1 cellular context compared by ENCODE assay signal in the genomic region with DNA sequence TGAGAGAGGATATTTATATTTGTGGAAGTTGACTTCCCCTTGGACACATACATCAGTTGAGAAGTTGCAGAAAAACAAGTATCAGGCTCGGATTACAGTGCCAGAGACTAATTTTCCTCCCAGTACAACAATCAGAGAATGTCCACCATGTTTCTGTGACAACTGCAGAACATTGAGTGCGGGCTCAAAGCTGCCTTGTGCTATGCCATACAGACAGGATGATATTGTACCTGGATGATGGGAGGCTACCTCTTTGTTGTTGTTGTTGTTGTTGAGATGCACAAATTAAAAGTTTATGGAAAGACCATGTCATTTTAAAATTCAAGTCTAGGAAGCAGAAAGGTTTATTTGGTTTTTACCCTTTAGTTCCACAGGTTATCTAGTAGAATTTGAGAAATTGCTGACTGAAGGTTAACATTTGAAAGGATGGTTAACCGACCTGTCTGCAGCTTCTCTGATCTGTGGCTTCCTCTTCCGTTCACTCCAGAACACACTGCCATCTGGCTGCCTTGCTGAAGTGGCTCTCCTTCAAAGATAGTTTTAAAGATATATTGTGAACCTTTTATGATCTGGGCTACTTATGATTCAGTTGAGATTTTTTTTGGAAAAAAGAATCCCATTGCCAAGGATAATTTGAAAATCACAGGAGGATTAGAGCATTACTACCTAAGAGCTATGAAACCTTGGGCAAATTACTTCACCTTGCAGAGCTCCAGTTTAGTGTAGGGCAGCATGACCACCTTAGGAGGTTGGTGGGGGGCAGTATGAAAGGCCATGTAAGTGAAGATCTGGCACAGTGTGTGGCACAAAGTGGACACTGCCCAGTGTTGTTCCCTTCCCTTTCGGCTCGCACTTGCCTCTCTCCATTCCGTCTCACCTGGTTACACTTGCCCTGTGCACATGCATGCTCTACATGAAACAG.
TF ChIP-seq lines count a peak whose summit lies in the region.

No MANE protein-coding gene starts in this region.

TF ChIP-seq in IMR-90, 13 proteins besides CTCF, POLR2A, EP300 and RAD21:
- no peak for TF ChIP-seq CEBPB (IDR thresholded peaks at IDR 0.05; ENCODE audit: low read depth, low read length)
- TF ChIP-seq MAFK (IDR thresholded peaks at IDR 0.05; ENCODE audit: low read depth, low read length): 0 out of 2 replicates have a peak, but pooled peaks have one; percentile 15
